Comparison of ENCODE assay signal across 24 cellular contexts in genomic region chr6:135600086-135600702, GRCh38.
DNase-seq lines count a peak whose midpoint lies in the region; ATAC-seq, FAIRE-seq and TF ChIP-seq lines count a peak whose summit lies in the region.
"Had no signal": no experiment of that assay in that cellular context is flagged by ENCODE, and none has a peak within 500 bp of the region (broad histone marks: within the 10 kb centered on the region; RNA-seq: fewer than 3 reads in every experiment).

No MANE protein-coding gene starts in this region.

- DNase-seq in BE2C (peak; percentile 50), NCI-H1092 (lab: John Stamatoyannopoulos, UW) (peak; percentile 90), NCI-H2171 (lab: John Stamatoyannopoulos, UW) (peak; percentile 66), SHP77 (lab: John Stamatoyannopoulos, UW) (peak; percentile 93 to 94), foreskin melanocyte (no peak), small intestine (no peak)
- DNase-seq: activated CD4-positive, alpha-beta memory T cell treated with anti-CD3 and anti-CD28 coated beads for 36 hours; activated T-cell treated with anti-CD3 and anti-CD28 coated beads, Interleukin-2, amount 50 U/mL, for 4 hours; CD4-positive, alpha-beta memory T cell; GF-D8; H7; IMR-90; NK-92 treated with Interleukin-12 subunit alpha and Interleukin-12 subunit beta, amount 100 ng/mL, for 24 hours; occipital lobe; right lobe of liver; RPMI8226; T-cell had no signal

- no peak for FAIRE-seq in small intestine (lab: Jason Lieb, UNC)
- FAIRE-seq: frontal cortex, GM12891 had no signal

- no peaks in the 10 kb centered on the region for H3K36me3 ChIP-seq in BE2C
- H3K36me3 ChIP-seq in small intestine (ENCODE audit: control insufficient read depth in 2 of 2, insufficient read depth in 2 of 2, low read length in 2 of 2): no peaks in the 10 kb centered on the region
- H3K36me3 ChIP-seq: right lobe of liver had no signal

- 81 to 82% (median 82%) methylated on average over 5 of the region's 5 CpGs for WGBS in small intestine, 3 donors

- H3K9me3 ChIP-seq in BE2C: 0 out of 2 replicates have a peak, but pooled peaks cover 4% of the 10 kb centered on the region
- H3K9me3 ChIP-seq in small intestine (ENCODE audit: control insufficient read depth, low read depth): no peaks in the 10 kb centered on the region
- H3K9me3 ChIP-seq: body of pancreas, right lobe of liver had no signal

- H3K27me3 ChIP-seq in BE2C (no peaks in the 10 kb centered on the region), small intestine (ENCODE audit: control insufficient read depth in 2 of 2, insufficient read depth in 2 of 2, low read length in 2 of 2) (no peaks in the 10 kb centered on the region)
- H3K27me3 ChIP-seq: body of pancreas, right lobe of liver had no signal

- H3K4me3 ChIP-seq in BE2C (ENCODE audit: low read depth, low read length) (no peak overlapping the region), small intestine (ENCODE audit: low read depth in 1 of 2, low read length in 2 of 2) (no peak overlapping the region)
- H3K4me3 ChIP-seq: body of pancreas, right lobe of liver had no signal

- peaks cover 11% of the 10 kb centered on the region; the same call in 1 of the 2 replicates for H3K4me1 ChIP-seq in BE2C
- H3K4me1 ChIP-seq in small intestine (ENCODE audit: control insufficient read depth in 2 of 2, insufficient read depth in 1 of 2, low read depth in 1 of 2, low read length in 1 of 2): no peaks in the 10 kb centered on the region
- H3K4me1 ChIP-seq: body of pancreas, right lobe of liver had no signal

- TF ChIP-seq CTCF in BE2C (IDR thresholded peaks at IDR 0.05; ENCODE audit: low read depth, low read length): no peak

- ATAC-seq in GM19452 (IDR thresholded peaks at IDR 0.05; ENCODE audit: unreplicated experiment) (no peak), GM19023 (IDR thresholded peaks at IDR 0.05; ENCODE audit: unreplicated experiment) (no peak)
- ATAC-seq: activated naive CD4-positive, alpha-beta T cell treated with anti-CD3 and anti-CD28 coated beads, Interleukin-2, amount 50 U/mL, for 72 hours; activated T-cell treated with anti-CD3 and anti-CD28 coated beads, Interleukin-2, amount 50 U/mL, for 4 hours; body of pancreas; left lobe of liver; right lobe of liver; T-cell had no signal

- no peak overlapping the region for H3K27ac ChIP-seq in small intestine (ENCODE audit: low read depth in 1 of 2, low read length in 1 of 2)
- H3K27ac ChIP-seq: body of pancreas, right lobe of liver had no signal

Comparison
In these comparisons a context has a peak if more than half of its experiments do, and no peak if none do; other contexts are left out.
1. DNase-seq: peak in BE2C (single experiment), NCI-H1092 (single experiment), NCI-H2171 (single experiment) and SHP77 (2 of 2); none in foreskin melanocyte (single experiment) and small intestine (single experiment).